ENCODE assay signal across 34 cellular contexts in genomic region chr3:185157347-185157746, GRCh38. TPM values are rescaled to one million over a fixed set of nuclear protein-coding genes. Genes with fewer than 3 reads are reported as not detected.
"Had no signal": no experiment of that assay in that cellular context is flagged by ENCODE, and none has a peak within 500 bp of the region (broad histone marks: within the 10 kb centered on the region; RNA-seq: fewer than 3 reads in every experiment).

No MANE protein-coding gene starts in this region.

- H3K27ac Mint-ChIP-seq: activated CD4-positive, alpha-beta memory T cell treated with anti-CD3 and anti-CD28 coated beads for 36 hours; activated CD4-positive, alpha-beta T cell treated with anti-CD3 and anti-CD28 coated beads for 36 hours; activated CD4-positive, alpha-beta T cell treated with anti-CD3 and anti-CD28 coated beads, Interleukin-2, amount 10 ng/mL, durations not matched to agents 24 days and 14 days; activated CD8-positive, alpha-beta T cell treated with anti-CD3 and anti-CD28 coated beads, Interleukin-2, amount 10 ng/mL, durations not matched to agents 7 days and 5 days; activated naive CD4-positive, alpha-beta T cell treated with anti-CD3 and anti-CD28 coated beads for 36 hours; activated naive CD4-positive, alpha-beta T cell treated with anti-CD3 and anti-CD28 coated beads, Interleukin-2, amount 50 U/mL, for 24 hours; activated naive CD8-positive, alpha-beta T cell treated with anti-CD3 and anti-CD28 coated beads for 36 hours; activated naive CD8-positive, alpha-beta T cell treated with anti-CD3 and anti-CD28 coated beads, Interleukin-2, amount 50 U/mL, for 24 hours; activated T-helper 17 cell treated with anti-CD3 and anti-CD28 coated beads, Interleukin-2, amount 50 U/mL, for 72 hours; T-helper 17 cell; T-helper 2 cell treated with Interferon-gamma antibody and Interleukin-4, amounts not matched to agents 5 μg/mL and 100 μg/mL, for 36 hours had no signal

- H3K27me3 ChIP-seq: colonic mucosa, gastroesophageal sphincter had no signal

- H3K4me1 ChIP-seq: colonic mucosa had no signal

- FAIRE-seq: endometrium, endothelial cell of umbilical vein had no signal

- DNase-seq: activated CD4-positive, alpha-beta memory T cell treated with anti-CD3 and anti-CD28 coated beads for 36 hours; activated CD4-positive, alpha-beta T cell treated with anti-CD3 and anti-CD28 coated beads for 36 hours; activated CD4-positive, alpha-beta T cell treated with anti-CD3 and anti-CD28 coated beads, Interleukin-2, amount 10 ng/mL, durations not matched to agents 24 days and 14 days; activated CD4-positive, CD25-positive, alpha-beta regulatory T cell; activated CD4-positive, CD25-positive, alpha-beta regulatory T cell treated with anti-CD3 and anti-CD28 coated beads, Interleukin-2, amount 50 U/mL, for 72 hours; activated CD8-positive, alpha-beta T cell treated with anti-CD3 and anti-CD28 coated beads, Interleukin-2, amount 10 ng/mL, durations not matched to agents 7 days and 5 days; activated effector memory CD4-positive, alpha-beta T cell treated with anti-CD3 and anti-CD28 coated beads, Interleukin-2, amount 50 U/mL, for 16 hours; activated naive CD4-positive, alpha-beta T cell treated with anti-CD3 and anti-CD28 coated beads for 36 hours; activated naive CD8-positive, alpha-beta T cell treated with anti-CD3 and anti-CD28 coated beads for 36 hours; activated naive CD8-positive, alpha-beta T cell treated with anti-CD3 and anti-CD28 coated beads, Interleukin-2, amount 50 U/mL, for 24 hours; activated T-cell treated with anti-CD3 and anti-CD28 coated beads, Interleukin-2, amount 50 U/mL, for 4 hours; adrenal gland; amygdala; aorta; body of pancreas; central memory CD4-positive, alpha-beta T cell; cerebellar nuclear complex; colonic mucosa; effector CD8-positive, alpha-beta T cell; esophagus squamous epithelium; foreskin melanocyte; heart right ventricle; T-helper 1 cell; T-helper 17 cell; T1000; WERI-Rb-1 had no signal

- H3K4me3 ChIP-seq: adrenal gland, body of pancreas, cardiac muscle cell, colonic mucosa, esophagus squamous epithelium, gastroesophageal sphincter, heart right ventricle had no signal

- H3K36me3 Mint-ChIP-seq: activated CD4-positive, alpha-beta memory T cell treated with anti-CD3 and anti-CD28 coated beads for 36 hours; activated naive CD4-positive, alpha-beta T cell treated with anti-CD3 and anti-CD28 coated beads, Interleukin-2, amount 50 U/mL, for 24 hours; activated naive CD8-positive, alpha-beta T cell treated with anti-CD3 and anti-CD28 coated beads for 36 hours had no signal

- H3K4me3 Mint-ChIP-seq: activated CD4-positive, alpha-beta memory T cell treated with anti-CD3 and anti-CD28 coated beads for 36 hours; activated CD4-positive, alpha-beta T cell treated with anti-CD3 and anti-CD28 coated beads for 36 hours; activated CD4-positive, alpha-beta T cell treated with anti-CD3 and anti-CD28 coated beads, Interleukin-2, amount 10 ng/mL, durations not matched to agents 24 days and 14 days; activated CD8-positive, alpha-beta T cell treated with anti-CD3 and anti-CD28 coated beads, Interleukin-2, amount 10 ng/mL, durations not matched to agents 7 days and 5 days; activated naive CD4-positive, alpha-beta T cell treated with anti-CD3 and anti-CD28 coated beads for 36 hours; activated naive CD4-positive, alpha-beta T cell treated with anti-CD3 and anti-CD28 coated beads, Interleukin-2, amount 50 U/mL, for 24 hours; activated naive CD8-positive, alpha-beta T cell treated with anti-CD3 and anti-CD28 coated beads for 36 hours; activated naive CD8-positive, alpha-beta T cell treated with anti-CD3 and anti-CD28 coated beads, Interleukin-2, amount 50 U/mL, for 24 hours; activated T-cell treated with anti-CD3 and anti-CD28 coated beads, Interleukin-2, amount 50 U/mL, for 4 hours; activated T-helper 17 cell treated with anti-CD3 and anti-CD28 coated beads, Interleukin-2, amount 50 U/mL, for 72 hours; T-helper 17 cell; T-helper 2 cell treated with Interferon-gamma antibody and Interleukin-4, amounts not matched to agents 5 μg/mL and 100 μg/mL, for 36 hours had no signal

- ATAC-seq: activated CD4-positive, alpha-beta T cell treated with anti-CD3 and anti-CD28 coated beads for 36 hours; activated CD8-positive, alpha-beta T cell treated with anti-CD3 and anti-CD28 coated beads, Interleukin-2, amount 10 ng/mL, durations not matched to agents 7 days and 5 days; activated naive CD8-positive, alpha-beta T cell treated with anti-CD3 and anti-CD28 coated beads, Interleukin-2, amount 50 U/mL, for 24 hours; activated T-cell treated with anti-CD3 and anti-CD28 coated beads, Interleukin-2, amount 50 U/mL, for 4 hours; activated T-helper 17 cell treated with anti-CD3 and anti-CD28 coated beads, Interleukin-2, amount 50 U/mL, for 72 hours; body of pancreas; gastroesophageal sphincter; heart right ventricle; T-helper 17 cell had no signal

- H3K9me3 Mint-ChIP-seq: activated CD4-positive, alpha-beta memory T cell treated with anti-CD3 and anti-CD28 coated beads for 36 hours; activated CD4-positive, alpha-beta T cell treated with anti-CD3 and anti-CD28 coated beads, Interleukin-2, amount 10 ng/mL, durations not matched to agents 24 days and 14 days; activated naive CD4-positive, alpha-beta T cell treated with anti-CD3 and anti-CD28 coated beads for 36 hours; activated naive CD4-positive, alpha-beta T cell treated with anti-CD3 and anti-CD28 coated beads, Interleukin-2, amount 50 U/mL, for 24 hours; activated naive CD8-positive, alpha-beta T cell treated with anti-CD3 and anti-CD28 coated beads for 36 hours; activated naive CD8-positive, alpha-beta T cell treated with anti-CD3 and anti-CD28 coated beads, Interleukin-2, amount 50 U/mL, for 24 hours; activated T-cell treated with anti-CD3 and anti-CD28 coated beads, Interleukin-2, amount 50 U/mL, for 4 hours; activated T-helper 17 cell treated with anti-CD3 and anti-CD28 coated beads, Interleukin-2, amount 50 U/mL, for 72 hours; T-helper 2 cell treated with Interferon-gamma antibody and Interleukin-4, amounts not matched to agents 5 μg/mL and 100 μg/mL, for 36 hours had no signal

- H3K36me3 ChIP-seq: adrenal gland, cardiac muscle cell, colonic mucosa, esophagus squamous epithelium, gastroesophageal sphincter, heart right ventricle, WERI-Rb-1 had no signal

- H3K4me1 Mint-ChIP-seq: activated naive CD4-positive, alpha-beta T cell treated with anti-CD3 and anti-CD28 coated beads, Interleukin-2, amount 50 U/mL, for 24 hours; activated T-helper 17 cell treated with anti-CD3 and anti-CD28 coated beads, Interleukin-2, amount 50 U/mL, for 72 hours had no signal

- H3K9me3 ChIP-seq: adrenal gland, body of pancreas, colonic mucosa, esophagus squamous epithelium, gastroesophageal sphincter, heart right ventricle had no signal

- H3K27ac ChIP-seq: adrenal gland, body of pancreas, cardiac muscle cell, colonic mucosa, epithelial cell of prostate, esophagus squamous epithelium, gastroesophageal sphincter, heart right ventricle, WERI-Rb-1 had no signal

RNA-seq across cellular contexts. Expression of gene C3orf70, which starts 4.5 kb away (rescaled TPM):
- total RNA-seq: activated CD4-positive, alpha-beta memory T cell treated with anti-CD3 and anti-CD28 coated beads for 36 hours; activated naive CD4-positive, alpha-beta T cell treated with anti-CD3 and anti-CD28 coated beads for 36 hours had no signal
